ENCODE assay signal across 9 cellular contexts in genomic region chr9:3398232-3398648, GRCh38.
DNase-seq lines count a peak whose midpoint lies in the region; ATAC-seq and TF ChIP-seq lines count a peak whose summit lies in the region.
"Had no signal": no experiment of that assay in that cellular context is flagged by ENCODE, and none has a peak within 500 bp of the region (broad histone marks: within the 10 kb centered on the region; RNA-seq: fewer than 3 reads in every experiment).

No MANE protein-coding gene starts in this region.

- no peak overlapping the region for H3K9ac ChIP-seq in colonic mucosa (ENCODE audit: low read depth in 2 of 2, low read length in 2 of 2)

- peak overlapping the region; percentile 91 for H3K4me3 Mint-ChIP-seq in memory B cell

- H3K4me1 ChIP-seq in colonic mucosa (no peaks in the 10 kb centered on the region), ascending aorta (no peaks in the 10 kb centered on the region), esophagus muscularis mucosa (peaks cover 0 to 9% (median 4%) of the 10 kb centered on the region in 4 donors)

- no peaks in the 10 kb centered on the region for H3K27me3 Mint-ChIP-seq in memory B cell

- peak overlapping the region; percentile 96 for H3K27ac Mint-ChIP-seq in memory B cell

- ATAC-seq in GM18517 (IDR thresholded peaks at IDR 0.05; ENCODE audit: unreplicated experiment) (peak; percentile 64), GM21737 (IDR thresholded peaks at IDR 0.05; ENCODE audit: unreplicated experiment) (peak; percentile 63), memory B cell (ENCODE audit: low read depth) (peak; percentile 91)

- DNase-seq in NOMO-1 treated with DMSO at 0.1 percent for 48 hours (lab: John Stamatoyannopoulos, UW; ENCODE audit: unreplicated experiment): peak; percentile 86
- DNase-seq in memory B cell (ENCODE audit: low spot score in 2 of 2): peak; percentile 15 to 22
- no peak for DNase-seq in colonic mucosa
- no peak for DNase-seq in ascending aorta (ENCODE audit: low spot score in 2 of 2)
- no peak for DNase-seq in esophagus muscularis mucosa (ENCODE audit: extremely low spot score)
- DNase-seq in kidney glomerular epithelial cell (lab: John Stamatoyannopoulos, UW): no peak

- H3K9me3 Mint-ChIP-seq in memory B cell: peaks cover 1% of the 10 kb centered on the region

- TF ChIP-seq EP300 in esophagus muscularis mucosa (IDR thresholded peaks at IDR 0.05): no peak

- intact Hi-C loops in colonic mucosa (cut with DNase I) (no loop called here), ascending aorta (cut with DNase I) (no loop called here), esophagus muscularis mucosa (cut with DNase I) (no loop called here)

- H3K4me3 ChIP-seq in colonic mucosa: no peak overlapping the region
- no peak overlapping the region for H3K4me3 ChIP-seq in ascending aorta
- no peak overlapping the region for H3K4me3 ChIP-seq in esophagus muscularis mucosa
- H3K4me3 ChIP-seq: thoracic aorta had no signal

- H3K36me3 Mint-ChIP-seq in memory B cell: peaks cover 14% of the 10 kb centered on the region

- TF ChIP-seq CTCF in colonic mucosa (IDR thresholded peaks at IDR 0.05) (no peak), ascending aorta (IDR thresholded peaks at IDR 0.05) (no peak), esophagus muscularis mucosa (IDR thresholded peaks at IDR 0.05) (no peak)

- H3K9me3 ChIP-seq in colonic mucosa: no peaks in the 10 kb centered on the region
- H3K9me3 ChIP-seq in ascending aorta: no peaks in the 10 kb centered on the region
- H3K9me3 ChIP-seq in esophagus muscularis mucosa: no peaks in the 10 kb centered on the region
- H3K9me3 ChIP-seq: thoracic aorta had no signal

- no peaks in the 10 kb centered on the region for H3K36me3 ChIP-seq in colonic mucosa
- H3K36me3 ChIP-seq in ascending aorta: no peaks in the 10 kb centered on the region
- peaks cover 0 to 14% (median 6%) of the 10 kb centered on the region in 4 donors for H3K36me3 ChIP-seq in esophagus muscularis mucosa
- H3K36me3 ChIP-seq: thoracic aorta had no signal

- peaks cover 14% of the 10 kb centered on the region for H3K4me1 Mint-ChIP-seq in memory B cell

- no peak for TF ChIP-seq POLR2A in esophagus muscularis mucosa (IDR thresholded peaks at IDR 0.05; ENCODE audit: low read depth)

- WGBS in esophagus muscularis mucosa: 85% methylated on average over 2 of the region's 2 CpGs

- H3K27ac ChIP-seq in colonic mucosa (no peak overlapping the region), ascending aorta (no peak overlapping the region), esophagus muscularis mucosa (replicated peaks in 1 of 4) (no peak overlapping the region)
- H3K27ac ChIP-seq: thoracic aorta had no signal

- no peaks in the 10 kb centered on the region for H3K27me3 ChIP-seq in colonic mucosa
- H3K27me3 ChIP-seq in ascending aorta: no peaks in the 10 kb centered on the region
- no peaks in the 10 kb centered on the region for H3K27me3 ChIP-seq in esophagus muscularis mucosa

Comparison
In these comparisons a context has a peak if more than half of its experiments do, and no peak if none do; other contexts are left out.
1. DNase-seq: peak in NOMO-1 treated with DMSO at 0.1 percent for 48 hours (single experiment) and memory B cell (2 of 2); none in colonic mucosa (single experiment), ascending aorta (0 of 2), esophagus muscularis mucosa (single experiment) and kidney glomerular epithelial cell (single experiment).
2. Peak in every context shown above with its lines, with median percentiles within 50 percentile points of each other: ATAC-seq.